10 cellular contexts compared by ENCODE assay signal in the genomic region with DNA sequence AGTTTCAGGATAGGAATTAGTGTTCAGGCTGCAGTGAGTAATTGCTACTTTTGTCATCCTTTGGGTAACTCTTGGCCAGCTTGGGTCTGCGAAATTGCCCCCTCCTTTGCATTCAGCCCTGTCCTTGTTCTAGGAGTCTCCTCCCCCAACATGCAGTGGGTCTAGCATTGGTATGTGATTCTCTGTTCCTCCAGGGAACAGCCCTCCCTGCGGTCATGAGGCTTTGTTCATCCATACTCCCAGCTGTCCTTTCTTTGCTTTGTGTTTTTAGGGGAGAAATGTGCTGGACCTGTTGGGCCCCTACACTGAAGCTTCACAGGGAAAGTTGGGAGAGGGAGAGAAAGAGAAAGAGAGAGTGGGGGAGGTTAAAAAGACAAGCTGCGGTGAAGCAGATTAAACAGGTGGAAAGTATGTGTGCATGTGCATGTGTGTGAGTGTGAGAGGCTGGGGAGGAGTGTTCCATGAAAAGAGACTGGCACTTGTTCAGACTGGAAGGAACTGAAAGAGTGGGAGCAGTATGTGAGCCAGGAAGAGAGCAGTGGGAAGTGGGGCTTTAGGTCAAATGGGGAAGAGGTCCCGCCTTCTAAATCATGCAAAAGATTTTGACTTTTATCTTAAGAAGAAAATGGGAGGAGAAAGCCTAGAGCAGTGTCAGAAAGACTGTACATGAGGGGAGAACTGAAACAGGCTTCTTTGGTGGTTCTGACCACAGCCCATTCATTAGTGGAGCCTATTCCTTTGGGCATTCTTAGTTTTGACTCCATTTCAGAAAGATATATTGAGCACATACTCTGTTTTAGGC. TPM values are rescaled to one million over a fixed set of nuclear protein-coding genes. Genes with fewer than 3 reads are reported as not detected.
DNase-seq lines count a peak whose midpoint lies in the region; ATAC-seq and TF ChIP-seq lines count a peak whose summit lies in the region.
"Had no signal": no experiment of that assay in that cellular context is flagged by ENCODE, and none has a peak within 500 bp of the region (broad histone marks: within the 10 kb centered on the region; RNA-seq: fewer than 3 reads in every experiment).

No MANE protein-coding gene starts in this region.

- H3K9me3 ChIP-seq in left lung = no peaks in the 10 kb centered on the region

- H3K27ac ChIP-seq in left lung = no peak overlapping the region

- no peak overlapping the region for H3K4me3 ChIP-seq in left lung
- H3K4me3 ChIP-seq: smooth muscle cell had no signal

- H3K27me3 ChIP-seq in left lung = no peaks in the 10 kb centered on the region

- no peak for TF ChIP-seq CTCF in left lung (IDR thresholded peaks at IDR 0.05)

- peaks cover 3 to 9% of the 10 kb centered on the region in 2 donors for H3K4me1 ChIP-seq in left lung

- no peak for DNase-seq in left lung
- no peak for DNase-seq in KG1 (lab: John Stamatoyannopoulos, UW)
- no peak for DNase-seq in left ventricle myocardium superior
- DNase-seq in NCI-H2029 treated with DMSO at 0.1 percent for 48 hours (lab: John Stamatoyannopoulos, UW) = no peak
- no peak for DNase-seq in activated CD8-positive, alpha-beta memory T cell treated with anti-CD3 and anti-CD28 coated beads, Interleukin-2, amount 50 U/mL, for 48 hours
- DNase-seq: activated naive CD8-positive, alpha-beta T cell treated with anti-CD3 and anti-CD28 coated beads, Interleukin-2, amount 10 ng/mL, durations not matched to agents 7 days and 5 days had no signal

- intact Hi-C loops in left lung (cut with DNase I) (no loop called here), left ventricle myocardium superior (cut with micrococcal nuclease) (no loop called here)

- H3K36me3 ChIP-seq in left lung = no peaks in the 10 kb centered on the region

- peak; percentile 89 for ATAC-seq in GM18511 (IDR thresholded peaks at IDR 0.05; ENCODE audit: unreplicated experiment)
- ATAC-seq in GM21390 (IDR thresholded peaks at IDR 0.05; ENCODE audit: unreplicated experiment) = peak; percentile 82
- ATAC-seq in HG03280 (IDR thresholded peaks at IDR 0.05; ENCODE audit: unreplicated experiment) = peak; percentile 79
- ATAC-seq in left lung = peak; percentile 55
- ATAC-seq in left ventricle myocardium superior = no peak

RNA-seq across cellular contexts. Expression of gene SESN3, which starts 17.9 kb away (rescaled TPM):
- total RNA-seq in left lung (10 to 100 TPM; 45.0 to 80.7 TPM), left ventricle myocardium superior (5.7 TPM)
